In genomic region chr18:57077786-57078552, GRCh38 we compare ENCODE assay signal across 9 cellular contexts.
DNase-seq lines count a peak whose midpoint lies in the region; ATAC-seq and TF ChIP-seq lines count a peak whose summit lies in the region.
"Had no signal": no experiment of that assay in that cellular context is flagged by ENCODE, and none has a peak within 500 bp of the region (broad histone marks: within the 10 kb centered on the region; RNA-seq: fewer than 3 reads in every experiment).

No MANE protein-coding gene starts in this region.

- H3K79me2 ChIP-seq in mesendoderm (ENCODE audit: control insufficient read depth, insufficient read depth, low read length) = no peaks in the 10 kb centered on the region

- no peak overlapping the region for H2BK5ac ChIP-seq in mesendoderm (ENCODE audit: low read length)

- no peak overlapping the region for H4K5ac ChIP-seq in mesendoderm (ENCODE audit: low read length)

- H3K36me3 ChIP-seq in mesendoderm (ENCODE audit: control insufficient read depth, insufficient read depth, low read length) = no peaks in the 10 kb centered on the region

- no peaks in the 10 kb centered on the region for H3K79me1 ChIP-seq in mesendoderm (ENCODE audit: low read length)

- H3K27ac ChIP-seq in mesendoderm (ENCODE audit: low read depth, low read length) = no peak overlapping the region

- DNase-seq in GF-D8 (lab: John Stamatoyannopoulos, UW) (peak; percentile 62), Right ventricle myocardium inferior (ENCODE audit: missing footprints) (no peak), mesendoderm (no peak), G401 (ENCODE audit: low spot score) (no peak)
- DNase-seq in activated T-cell treated with anti-CD3 and anti-CD28 coated beads, Interleukin-2, amount 50 U/mL, for 48 hours = peak; percentile 44 to 57

- H3K27me3 ChIP-seq in mesendoderm (ENCODE audit: insufficient read depth, low read length, poor library complexity) = no peaks in the 10 kb centered on the region

- no peak overlapping the region for H3K9ac ChIP-seq in mesendoderm (ENCODE audit: low read length)

- no peak overlapping the region for H3K4me3 ChIP-seq in mesendoderm (ENCODE audit: low read length)

- H3K4me1 ChIP-seq in mesendoderm (ENCODE audit: control insufficient read depth, low read depth, low read length) = peaks cover 11% of the 10 kb centered on the region

- no peak overlapping the region for H3K4ac ChIP-seq in mesendoderm (ENCODE audit: low read depth, low read length)

- ATAC-seq in GM19438 (IDR thresholded peaks at IDR 0.05; ENCODE audit: low read depth, unreplicated experiment) (peak; percentile 91), HG03354 (IDR thresholded peaks at IDR 0.05; ENCODE audit: poor library complexity, severe bottlenecking, unreplicated experiment) (peak; percentile 89), Right ventricle myocardium inferior (no peak), SK-N-SH treated with all-trans-retinoic acid at 6 μM for 48 hours (no peak)
- ATAC-seq: HCT116 had no signal

- no peak overlapping the region for H3K18ac ChIP-seq in mesendoderm (ENCODE audit: low read length)

- no CpG with 5 or more reads among the region's 11 CpGs for WGBS in mesendoderm (ENCODE audit: extremely low coverage, insufficient coverage, low lambda C conversion rate)

- no peak overlapping the region for H3K56ac ChIP-seq in mesendoderm (ENCODE audit: low read length)

- H2BK120ac ChIP-seq in mesendoderm (ENCODE audit: low read depth, low read length) = no peak overlapping the region

- no peak overlapping the region for H2BK15ac ChIP-seq in mesendoderm (replicated peaks; ENCODE audit: low read depth)

- intact Hi-C loops in Right ventricle myocardium inferior (cut with DNase I) = no loop called here

- H3K4me2 ChIP-seq in mesendoderm (ENCODE audit: low read length) = no peak overlapping the region

- H2AK5ac ChIP-seq in mesendoderm (ENCODE audit: low read length) = no peak overlapping the region

- H4K8ac ChIP-seq in mesendoderm (ENCODE audit: low read depth, low read length) = no peak overlapping the region

- in situ Hi-C loops in G401 (cut with HindIII; ENCODE audit: low sequenced_read_pairs) = no loop called here

- no peak overlapping the region for H3K23ac ChIP-seq in mesendoderm (ENCODE audit: low read length)

TF ChIP-seq in SK-N-SH treated with all-trans-retinoic acid at 6 μM for 48 hours, 23 proteins besides CTCF, POLR2A, EP300 and RAD21:
- TF ChIP-seq, protein P1, sequence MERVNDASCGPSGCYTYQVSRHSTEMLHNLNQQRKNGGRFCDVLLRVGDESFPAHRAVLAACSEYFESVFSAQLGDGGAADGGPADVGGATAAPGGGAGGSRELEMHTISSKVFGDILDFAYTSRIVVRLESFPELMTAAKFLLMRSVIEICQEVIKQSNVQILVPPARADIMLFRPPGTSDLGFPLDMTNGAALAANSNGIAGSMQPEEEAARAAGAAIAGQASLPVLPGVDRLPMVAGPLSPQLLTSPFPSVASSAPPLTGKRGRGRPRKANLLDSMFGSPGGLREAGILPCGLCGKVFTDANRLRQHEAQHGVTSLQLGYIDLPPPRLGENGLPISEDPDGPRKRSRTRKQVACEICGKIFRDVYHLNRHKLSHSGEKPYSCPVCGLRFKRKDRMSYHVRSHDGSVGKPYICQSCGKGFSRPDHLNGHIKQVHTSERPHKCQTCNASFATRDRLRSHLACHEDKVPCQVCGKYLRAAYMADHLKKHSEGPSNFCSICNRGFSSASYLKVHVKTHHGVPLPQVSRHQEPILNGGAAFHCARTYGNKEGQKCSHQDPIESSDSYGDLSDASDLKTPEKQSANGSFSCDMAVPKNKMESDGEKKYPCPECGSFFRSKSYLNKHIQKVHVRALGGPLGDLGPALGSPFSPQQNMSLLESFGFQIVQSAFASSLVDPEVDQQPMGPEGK (CRISPR knock-in tag; IDR thresholded peaks at IDR 0.05; ENCODE audit: borderline replicate concordance) = no peak
- TF ChIP-seq SNAI2 (CRISPR knock-in tag; IDR thresholded peaks at IDR 0.05) (no peak), ZFP30 (CRISPR knock-in tag; IDR thresholded peaks at IDR 0.05) (no peak), BACH2 (CRISPR knock-in tag; IDR thresholded peaks at IDR 0.05; ENCODE audit: borderline replicate concordance) (no peak), GLIS3 (CRISPR knock-in tag; IDR thresholded peaks at IDR 0.05) (no peak), TSHZ2 (CRISPR knock-in tag; IDR thresholded peaks at IDR 0.05) (no peak), ARNTL (CRISPR knock-in tag; IDR thresholded peaks at IDR 0.05; ENCODE audit: borderline replicate concordance, low read depth) (no peak), ZFP3 (CRISPR knock-in tag; IDR thresholded peaks at IDR 0.05) (no peak), ESRRG (CRISPR knock-in tag; IDR thresholded peaks at IDR 0.05) (no peak), OSR1 (CRISPR knock-in tag; IDR thresholded peaks at IDR 0.05) (no peak), ZNF8 (CRISPR knock-in tag; IDR thresholded peaks at IDR 0.05) (no peak), RARB (CRISPR knock-in tag; IDR thresholded peaks at IDR 0.05) (no peak), PPARA (CRISPR knock-in tag; IDR thresholded peaks at IDR 0.05; ENCODE audit: borderline replicate concordance) (no peak), TOX (CRISPR knock-in tag; IDR thresholded peaks at IDR 0.05; ENCODE audit: borderline replicate concordance) (no peak)
- TF ChIP-seq, protein P2, sequence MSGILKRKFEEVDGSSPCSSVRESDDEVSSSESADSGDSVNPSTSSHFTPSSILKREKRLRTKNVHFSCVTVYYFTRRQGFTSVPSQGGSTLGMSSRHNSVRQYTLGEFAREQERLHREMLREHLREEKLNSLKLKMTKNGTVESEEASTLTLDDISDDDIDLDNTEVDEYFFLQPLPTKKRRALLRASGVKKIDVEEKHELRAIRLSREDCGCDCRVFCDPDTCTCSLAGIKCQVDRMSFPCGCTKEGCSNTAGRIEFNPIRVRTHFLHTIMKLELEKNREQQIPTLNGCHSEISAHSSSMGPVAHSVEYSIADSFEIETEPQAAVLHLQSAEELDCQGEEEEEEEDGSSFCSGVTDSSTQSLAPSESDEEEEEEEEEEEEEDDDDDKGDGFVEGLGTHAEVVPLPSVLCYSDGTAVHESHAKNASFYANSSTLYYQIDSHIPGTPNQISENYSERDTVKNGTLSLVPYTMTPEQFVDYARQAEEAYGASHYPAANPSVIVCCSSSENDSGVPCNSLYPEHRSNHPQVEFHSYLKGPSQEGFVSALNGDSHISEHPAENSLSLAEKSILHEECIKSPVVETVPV (CRISPR knock-in tag; IDR thresholded peaks at IDR 0.05) = no peak

Comparison
In these comparisons a context has a peak if more than half of its experiments do, and no peak if none do; other contexts are left out.
1. DNase-seq: peak in GF-D8 (single experiment) and activated T-cell treated with anti-CD3 and anti-CD28 coated beads, Interleukin-2, amount 50 U/mL, for 48 hours (2 of 2); none in Right ventricle myocardium inferior (single experiment), mesendoderm (single experiment) and G401 (single experiment).
2. ATAC-seq: peak in GM19438 (single experiment) and HG03354 (single experiment); none in Right ventricle myocardium inferior (single experiment) and SK-N-SH treated with all-trans-retinoic acid at 6 μM for 48 hours (single experiment).